In genomic region chr2:62196278-62196901, GRCh38 we compare ENCODE assay signal across 8 cellular contexts. TPM values are rescaled to one million over a fixed set of nuclear protein-coding genes. Genes with fewer than 3 reads are reported as not detected.
A peak's percentile ranks its signal among the peaks of the same experiment; 100 is the strongest.
DNase-seq lines count a peak whose midpoint lies in the region; TF ChIP-seq lines count a peak whose summit lies in the region.

No MANE protein-coding gene starts in this region.

- no peaks in the 10 kb centered on the region for H3K9me3 Mint-ChIP-seq in activated CD4-positive, alpha-beta memory T cell treated with anti-CD3 and anti-CD28 coated beads, Interleukin-2, amount 10 ng/mL, durations not matched to agents 7 days and 5 days

- H3K4me2 ChIP-seq in GM23248 (ENCODE audit: unreplicated experiment) (peak overlapping the region; percentile 87), Loucy (ENCODE audit: low read depth, low read length, poor library complexity, severe bottlenecking) (peak overlapping the region; percentile 47)

- no peaks in the 10 kb centered on the region for H3K36me3 ChIP-seq in GM23248 (ENCODE audit: low read depth)
- peaks cover 39% of the 10 kb centered on the region; the same call in 1 of the 2 replicates for H3K36me3 ChIP-seq in Loucy (ENCODE audit: insufficient read depth, low read length)
- no peaks in the 10 kb centered on the region for H3K36me3 ChIP-seq in endocrine pancreas (ENCODE audit: control insufficient read depth, insufficient read depth, low read length)
- H3K36me3 ChIP-seq in muscle layer of colon (ENCODE audit: insufficient read depth, low read length): no peaks in the 10 kb centered on the region

- H4K20me1 ChIP-seq in GM23248 (ENCODE audit: insufficient read depth) (no peaks in the 10 kb centered on the region), Loucy (ENCODE audit: insufficient read depth, low read length, poor library complexity, severe bottlenecking) (peaks cover 49% of the 10 kb centered on the region)

- CTCF ChIA-PET in activated CD4-positive, alpha-beta memory T cell treated with anti-CD3 and anti-CD28 coated beads, Interleukin-2, amount 10 ng/mL, durations not matched to agents 7 days and 5 days (lab: Charles Lee): no interaction called here

- H3K4me3 ChIP-seq in GM23248: peak overlapping the region; percentile 88
- peak overlapping the region; percentile 86 for H3K4me3 ChIP-seq in Loucy (ENCODE audit: low read length, poor library complexity, severe bottlenecking)
- H3K4me3 ChIP-seq in endocrine pancreas (ENCODE audit: control insufficient read depth, insufficient read depth, low read length): no peak overlapping the region
- peak overlapping the region; percentile 81 to 100 for H3K4me3 ChIP-seq in muscle layer of colon (ENCODE audit: low read depth in 1 of 2, low read length in 2 of 2)

- H3K4me1 Mint-ChIP-seq in activated CD4-positive, alpha-beta memory T cell treated with anti-CD3 and anti-CD28 coated beads, Interleukin-2, amount 10 ng/mL, durations not matched to agents 7 days and 5 days: peaks cover 37% of the 10 kb centered on the region

- no peaks in the 10 kb centered on the region for H3K27me3 ChIP-seq in GM23248 (replicated peaks; ENCODE audit: insufficient read depth)
- H3K27me3 ChIP-seq in Loucy (ENCODE audit: insufficient read depth, low read length, poor library complexity, severe bottlenecking): peaks cover 18% of the 10 kb centered on the region
- no peaks in the 10 kb centered on the region for H3K27me3 ChIP-seq in endocrine pancreas (ENCODE audit: control insufficient read depth, insufficient read depth, low read length)
- H3K27me3 ChIP-seq in muscle layer of colon (ENCODE audit: control insufficient read depth in 1 of 2, insufficient read depth in 2 of 2, low read length in 2 of 2): no peaks in the 10 kb centered on the region

- 1% methylated on average over 33 to 50 of the region's 63 CpGs for WGBS in GM23248 (ENCODE audit: low coverage in 1 of 2, low lambda C conversion rate in 2 of 2, missing lambda C conversion rate in 2 of 2), 2 experiments

- peak; percentile 29 for DNase-seq in ELF-1 (ENCODE audit: low read depth, low spot score)
- peak; percentile 34 for DNase-seq in GM23248
- DNase-seq in activated CD4-positive, alpha-beta memory T cell treated with anti-CD3 and anti-CD28 coated beads, Interleukin-2, amount 10 ng/mL, durations not matched to agents 7 days and 5 days: peak; percentile 68
- peak; percentile 25 to 41 for DNase-seq in stimulated activated CD8-positive, alpha-beta memory T cell treated with anti-CD3 and anti-CD28 coated beads, Interleukin-7, amount 100 ng/mL, for 4 hours (ENCODE audit: low read depth in 2 of 2)
- no peak for DNase-seq in GM03348 (ENCODE audit: low spot score)

- peaks cover 2% of the 10 kb centered on the region for H3K27me3 Mint-ChIP-seq in activated CD4-positive, alpha-beta memory T cell treated with anti-CD3 and anti-CD28 coated beads, Interleukin-2, amount 10 ng/mL, durations not matched to agents 7 days and 5 days

- H3K4me1 ChIP-seq in GM23248 (ENCODE audit: insufficient read depth) (peaks cover 18% of the 10 kb centered on the region; the same call in 1 of the 2 replicates), Loucy (ENCODE audit: insufficient read depth, low read length, poor library complexity, severe bottlenecking) (peaks cover 46% of the 10 kb centered on the region), endocrine pancreas (ENCODE audit: control insufficient read depth, insufficient read depth, low read length) (peaks cover 3% of the 10 kb centered on the region), muscle layer of colon (ENCODE audit: insufficient read depth, low read length) (peaks cover 17% of the 10 kb centered on the region)

- no peak for TF ChIP-seq CTCF in Loucy (conservative IDR thresholded peaks at IDR 0.05; ENCODE audit: low read length)

- H3K4me3 Mint-ChIP-seq in activated CD4-positive, alpha-beta memory T cell treated with anti-CD3 and anti-CD28 coated beads, Interleukin-2, amount 10 ng/mL, durations not matched to agents 7 days and 5 days: peak overlapping the region; percentile 81

- H3K9me2 ChIP-seq in GM23248 (ENCODE audit: insufficient read depth): no peaks in the 10 kb centered on the region
- no peaks in the 10 kb centered on the region for H3K9me2 ChIP-seq in Loucy (replicated peaks; ENCODE audit: low read depth, low read length)

- POLR2A ChIA-PET in activated CD4-positive, alpha-beta memory T cell treated with anti-CD3 and anti-CD28 coated beads, Interleukin-2, amount 10 ng/mL, durations not matched to agents 7 days and 5 days (lab: Charles Lee): interaction anchor here (0.6 to 2.5 kb wide), 14 partner anchors 8 to 1392 kb away, joined by 3 to 9 read pairs (median 4); partner anchors contain the start of genes MDH1, WDPCP and XPO1

- H3K9ac ChIP-seq in GM23248: peak overlapping the region; percentile 84
- peak overlapping the region; percentile 95 for H3K9ac ChIP-seq in Loucy (ENCODE audit: low read depth, low read length, poor library complexity, severe bottlenecking)
- peak overlapping the region; percentile 76 for H3K9ac ChIP-seq in endocrine pancreas (ENCODE audit: control insufficient read depth, insufficient read depth, low read length)
- peak overlapping the region; percentile 68 for H3K9ac ChIP-seq in muscle layer of colon (ENCODE audit: low read length)

- peaks cover 13% of the 10 kb centered on the region for H3K36me3 Mint-ChIP-seq in activated CD4-positive, alpha-beta memory T cell treated with anti-CD3 and anti-CD28 coated beads, Interleukin-2, amount 10 ng/mL, durations not matched to agents 7 days and 5 days (ENCODE audit: low read depth)

- H3K79me2 ChIP-seq in GM23248 (ENCODE audit: insufficient read depth) (peaks cover 52% of the 10 kb centered on the region), Loucy (ENCODE audit: insufficient read depth, low read length) (peaks cover 97% of the 10 kb centered on the region)

- peak overlapping the region; percentile 91 for H3K27ac Mint-ChIP-seq in activated CD4-positive, alpha-beta memory T cell treated with anti-CD3 and anti-CD28 coated beads, Interleukin-2, amount 10 ng/mL, durations not matched to agents 7 days and 5 days

- in situ Hi-C loops in GM23248 (cut with MboI): no loop called here

- H3K9me3 ChIP-seq in GM23248 (ENCODE audit: low read depth): no peaks in the 10 kb centered on the region
- H3K9me3 ChIP-seq in Loucy (ENCODE audit: insufficient read depth, low read depth, low read length): no peaks in the 10 kb centered on the region
- H3K9me3 ChIP-seq in endocrine pancreas (ENCODE audit: control insufficient read depth, low read length): no peaks in the 10 kb centered on the region
- H3K9me3 ChIP-seq in muscle layer of colon (ENCODE audit: low read length): no peaks in the 10 kb centered on the region

- H3F3A ChIP-seq in GM23248 (ENCODE audit: insufficient read depth) (peaks cover 14% of the 10 kb centered on the region; the same call in 1 of the 2 replicates), Loucy (ENCODE audit: low read depth) (no peaks in the 10 kb centered on the region)

- H3K27ac ChIP-seq in GM23248 (peak overlapping the region; percentile 54), muscle layer of colon (ENCODE audit: low read depth, low read length) (peak overlapping the region; percentile 96)

- peak overlapping the region; percentile 91 for H2AFZ ChIP-seq in GM23248
- H2AFZ ChIP-seq in Loucy (ENCODE audit: low read length): no peak overlapping the region

RNA-seq across cellular contexts. Expression of gene B3GNT2, which starts 0.5 kb away (rescaled TPM):
- total RNA-seq in GM23248 (2014; rRNA removed; shearing (Covaris generic)): 13.4 and 14.2 TPM in 2 replicates
- polyA plus RNA-seq in GM23248 (2016; fragmentation: Nextera tagmentation; extraction: Ambion mirVana): 11.0 and 11.7 TPM in 2 replicates
- 10 to 100 TPM; 28.3 to 29.1 TPM for total RNA-seq in activated CD4-positive, alpha-beta memory T cell treated with anti-CD3 and anti-CD28 coated beads, Interleukin-2, amount 10 ng/mL, durations not matched to agents 7 days and 5 days
